Comparison of ENCODE assay signal across 1 cellular context in the genomic region with DNA sequence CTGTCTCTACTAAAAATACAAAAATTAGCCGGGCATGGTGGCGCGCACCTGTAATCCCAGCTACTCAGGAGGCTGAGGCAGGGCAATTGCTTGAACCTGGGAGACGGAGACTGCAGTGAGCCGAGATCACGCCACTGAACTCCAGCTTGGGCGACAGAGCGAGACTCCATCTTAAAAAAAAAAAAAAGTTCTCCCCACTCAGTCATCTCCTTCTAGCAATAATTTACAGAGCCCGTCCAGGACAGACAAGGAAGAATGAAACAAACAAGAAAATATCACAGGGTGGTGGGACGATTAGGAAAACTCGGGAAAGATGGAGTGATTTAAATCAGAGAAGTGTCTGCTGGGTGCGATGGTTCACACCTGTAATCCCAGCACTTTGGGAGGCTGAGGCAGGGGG. TPM values are rescaled to one million over a fixed set of nuclear protein-coding genes. Genes with fewer than 3 reads are reported as not detected.
"Had no signal": no experiment of that assay in that cellular context is flagged by ENCODE, and none has a peak within 500 bp of the region (broad histone marks: within the 10 kb centered on the region; RNA-seq: fewer than 3 reads in every experiment).

No MANE protein-coding gene starts in this region.

RNA-seq across cellular contexts. Expression of gene TLE6, which starts 13.7 kb away (rescaled TPM):
- total RNA-seq: transverse colon had no signal
